ENCODE assay signal across 9 cellular contexts in genomic region chr6:72580281-72580940, GRCh38. TPM values are rescaled to one million over a fixed set of nuclear protein-coding genes. Genes with fewer than 3 reads are reported as not detected.
DNase-seq lines count a peak whose midpoint lies in the region; ATAC-seq, FAIRE-seq and TF ChIP-seq lines count a peak whose summit lies in the region.
"Had no signal": no experiment of that assay in that cellular context is flagged by ENCODE, and none has a peak within 500 bp of the region (broad histone marks: within the 10 kb centered on the region; RNA-seq: fewer than 3 reads in every experiment).

No MANE protein-coding gene starts in this region.

- no peak overlapping the region for H3K27ac Mint-ChIP-seq in CD4-positive, alpha-beta T cell

- H2BK20ac ChIP-seq in H1 (ENCODE audit: low read length) = no peak overlapping the region

- H3K4me1 ChIP-seq in OCI-LY7 (ENCODE audit: insufficient read depth, low read length, poor library complexity, severe bottlenecking) (no peaks in the 10 kb centered on the region), H1 (replicated peaks in 1 of 4; ENCODE audit: control insufficient read depth in 3 of 4, insufficient read depth in 4 of 4, low read length in 3 of 4) (no peaks in the 10 kb centered on the region)

- no peak overlapping the region for H3K4me3 Mint-ChIP-seq in CD4-positive, alpha-beta T cell

- no peak overlapping the region for H4K91ac ChIP-seq in H1 (replicated peaks; ENCODE audit: insufficient read length, low read length)

- H3K9me3 ChIP-seq in OCI-LY7 (ENCODE audit: low read length) (no peaks in the 10 kb centered on the region), H1 (ENCODE audit: insufficient read depth in 2 of 2, low read depth in 1 of 2, low read length in 1 of 2) (no peaks in the 10 kb centered on the region)
- no peaks in the 10 kb centered on the region for H3K9me3 ChIP-seq in CD4-positive, alpha-beta T cell (ENCODE audit: control insufficient read depth, low read length)

- no peak overlapping the region for H3K23ac ChIP-seq in H1 (ENCODE audit: insufficient read length)

- CTCF ChIA-PET in OCI-LY7 (lab: Charles Lee; ENCODE audit: unreplicated experiment) (no interaction called here), H1 (lab: Charles Lee; ENCODE audit: partially characterized antibody) (interaction anchor here (0.5 to 4.8 kb wide), 29 partner anchors 9 to 745 kb away, joined by 3 to 158 read pairs (median 4); no protein-coding TSS in a partner anchor)
- CTCF ChIA-PET in CD4-positive, alpha-beta T cell (lab: Charles Lee) = no interaction called here

- no peak overlapping the region for H3K4me3 ChIP-seq in OCI-LY7 (ENCODE audit: low read depth, low read length, poor library complexity, severe bottlenecking)
- H3K4me3 ChIP-seq in H1 (ENCODE audit: extremely low read depth in 1 of 4, insufficient read depth in 2 of 4, low read depth in 3 of 4, low read length in 4 of 4) = no peak overlapping the region

- no peak overlapping the region for H3K56ac ChIP-seq in H1 (replicated peaks; ENCODE audit: insufficient read length, low read depth, low read length)

- no peak overlapping the region for H2AK5ac ChIP-seq in H1 (ENCODE audit: low read depth, low read length)

- no peaks in the 10 kb centered on the region for H4K20me1 ChIP-seq in OCI-LY7 (ENCODE audit: insufficient read depth, low read length)
- H4K20me1 ChIP-seq in H1 (replicated peaks in 1 of 2; ENCODE audit: control insufficient read depth in 1 of 2, insufficient read depth in 2 of 2, low read length in 2 of 2) = no peaks in the 10 kb centered on the region

- no peak overlapping the region for H3K14ac ChIP-seq in H1 (ENCODE audit: insufficient read length)

- no peak overlapping the region for H2AFZ ChIP-seq in OCI-LY7 (ENCODE audit: low read length)
- H2AFZ ChIP-seq in H1 (ENCODE audit: low read length) = no peak overlapping the region

- H3K79me2 ChIP-seq in OCI-LY7 (ENCODE audit: insufficient read depth, low read depth, low read length) (no peaks in the 10 kb centered on the region), H1 (ENCODE audit: control insufficient read depth in 1 of 2, insufficient read depth in 2 of 2, low read length in 2 of 2) (no peaks in the 10 kb centered on the region)

- H3K36me3 ChIP-seq in OCI-LY7 (ENCODE audit: insufficient read depth, low read length) (no peaks in the 10 kb centered on the region), H1 (ENCODE audit: control insufficient read depth in 2 of 4, insufficient read depth in 4 of 4, low read length in 3 of 4) (no peaks in the 10 kb centered on the region)

- no peak overlapping the region for H2BK12ac ChIP-seq in H1 (ENCODE audit: low read depth, low read length)

- no peak overlapping the region for H3K18ac ChIP-seq in H1 (ENCODE audit: extremely low read depth, low read length)

- H3K9ac ChIP-seq in H1 (replicated peaks in 1 of 4; ENCODE audit: extremely low read depth in 1 of 4, low read depth in 3 of 4, low read length in 3 of 4) = no peak overlapping the region

- TF ChIP-seq CTCF in OCI-LY7 (conservative IDR thresholded peaks at IDR 0.05; ENCODE audit: low read length) (peak; percentile 69), H1 (IDR thresholded peaks at IDR 0.05; ENCODE audit: control extremely low read depth in 1 of 3, insufficient read depth in 1 of 3, low read depth in 1 of 3, low read length in 3 of 3) (peak in 2 of 3 experiments; percentile 62 to 83; a peak in 3 of 4 replicates)
- no peak for TF ChIP-seq CTCF in CD4-positive, alpha-beta T cell (IDR thresholded peaks at IDR 0.05)

- WGBS in H1 (ENCODE audit: extremely low coverage in 1 of 2, insufficient coverage in 1 of 2, insufficient read length in 1 of 2, insufficient replicate concordance in 2 of 2, low coverage in 1 of 2, low lambda C conversion rate in 2 of 2, missing lambda C conversion rate in 1 of 2), 2 experiments = 73% methylated on average over 6 of the region's 6 CpGs; no CpG with 5 or more reads in 1 of the 2 experiments

- DNase-seq in D341Med (ENCODE audit: low spot score) (peak; percentile 59), HT-29 (ENCODE audit: low spot score) (peak; percentile 42), OCI-LY7 (ENCODE audit: low spot score) (peak; percentile 41), H1 (ENCODE audit: low read depth in 1 of 2, low spot score in 2 of 2) (peak in 1 of 2 experiments; percentile 9), pulmonary artery endothelial cell (ENCODE audit: low read depth, low spot score) (peak; percentile 11)
- no peak for DNase-seq in CD4-positive, alpha-beta T cell

- H2BK5ac ChIP-seq in H1 (ENCODE audit: low read depth, low read length) = no peak overlapping the region

- intact Hi-C loops in OCI-LY7 (cut with micrococcal nuclease; ENCODE audit: unreplicated experiment) = loop anchor here (10.0 kb wide), 1 partner anchor 166 kb away; no protein-coding TSS in a partner anchor
- intact Hi-C loops in CD4-positive, alpha-beta T cell (cut with DNase I, micrococcal nuclease) = no loop called here

- peak; percentile 90 to 92 for TF ChIP-seq RAD21 in H1 (IDR thresholded peaks at IDR 0.05 in 1 of 2, conservative IDR thresholded peaks at IDR 0.05 in 1 of 2; ENCODE audit: low read depth in 2 of 2, low read length in 2 of 2)

- no peaks in the 10 kb centered on the region for H3K9me3 Mint-ChIP-seq in CD4-positive, alpha-beta T cell

- FAIRE-seq in H1 (lab: Jason Lieb, UNC) = no peak

- no peak overlapping the region for H4K8ac ChIP-seq in H1 (ENCODE audit: extremely low read depth, insufficient read depth, low read length)

- H3K27ac ChIP-seq in OCI-LY7 (ENCODE audit: low read depth, low read length, poor library complexity, severe bottlenecking) (no peak overlapping the region), H1 (ENCODE audit: low read depth, low read length) (no peak overlapping the region)
- no peak overlapping the region for H3K27ac ChIP-seq in CD4-positive, alpha-beta T cell (ENCODE audit: low read depth, low read length)

- BruUV-seq in OCI-LY7 (replicated peaks; lab: Mats Ljungman, UMichigan) = no TSS peak

- H2BK120ac ChIP-seq in H1 (replicated peaks; ENCODE audit: low read depth, low read length) = no peak overlapping the region

- no peak overlapping the region for H2BK15ac ChIP-seq in H1 (ENCODE audit: low read length)

- no peak overlapping the region for H4K5ac ChIP-seq in H1 (ENCODE audit: insufficient read length, low read depth, low read length)

- no peaks in the 10 kb centered on the region for H3K9me2 ChIP-seq in OCI-LY7 (ENCODE audit: insufficient read depth, low read length)

- no peaks in the 10 kb centered on the region for H3K27me3 Mint-ChIP-seq in CD4-positive, alpha-beta T cell

- no peak for TF ChIP-seq EP300 in H1 (IDR thresholded peaks at IDR 0.05; ENCODE audit: borderline replicate concordance in 1 of 2, low read depth in 2 of 2, low read length in 2 of 2)

- no peaks in the 10 kb centered on the region for H3K27me3 ChIP-seq in H1 (replicated peaks in 1 of 4; ENCODE audit: control insufficient read depth in 3 of 4, extremely low read depth in 1 of 4, insufficient read depth in 3 of 4, low read length in 3 of 4)
- no peaks in the 10 kb centered on the region for H3K27me3 ChIP-seq in CD4-positive, alpha-beta T cell (ENCODE audit: control insufficient read depth, insufficient read depth, low read length)

- POLR2A ChIA-PET in OCI-LY7 (lab: Charles Lee) = interaction anchor here (0.8 to 0.9 kb wide), 3 partner anchors 9 to 16 kb away, joined by 3 to 4 read pairs (median 3); no protein-coding TSS in a partner anchor
- POLR2A ChIA-PET in H1 (lab: Charles Lee; ENCODE audit: partially characterized antibody) = interaction anchor here (1.4 kb wide), 1 partner anchor 168 kb away, joined by 4 read pairs; no protein-coding TSS in a partner anchor
- POLR2A ChIA-PET in CD4-positive, alpha-beta T cell (lab: Charles Lee) = no interaction called here

- TF ChIP-seq POLR2A in H1 (IDR thresholded peaks at IDR 0.05; ENCODE audit: control extremely low read depth in 1 of 2, low read depth in 2 of 2, low read length in 2 of 2) = no peak

- H3K79me1 ChIP-seq in H1 (ENCODE audit: low read depth, low read length) = no peaks in the 10 kb centered on the region

- H3K4me2 ChIP-seq in OCI-LY7 (ENCODE audit: low read length) = no peak overlapping the region
- H3K4me2 ChIP-seq in H1 (ENCODE audit: insufficient read depth in 1 of 2, low read depth in 2 of 2, low read length in 2 of 2) = no peak overlapping the region

- no peaks in the 10 kb centered on the region for H3K36me3 Mint-ChIP-seq in CD4-positive, alpha-beta T cell (ENCODE audit: low read depth)

- H3K23me2 ChIP-seq in H1 (ENCODE audit: low read depth, low read length) = no peaks in the 10 kb centered on the region

- H3K4me1 Mint-ChIP-seq in CD4-positive, alpha-beta T cell (ENCODE audit: low read depth) = no peaks in the 10 kb centered on the region

- no peak overlapping the region for H3K4ac ChIP-seq in H1 (replicated peaks; ENCODE audit: insufficient read length, low read depth, low read length)

- peak; percentile 74 for ATAC-seq in GM19397 (IDR thresholded peaks at IDR 0.05; ENCODE audit: unreplicated experiment)
- no peak for ATAC-seq in GM21786 (IDR thresholded peaks at IDR 0.05; ENCODE audit: unreplicated experiment)
- no peak for ATAC-seq in CD4-positive, alpha-beta T cell (ENCODE audit: poor library complexity)
- ATAC-seq: right cardiac atrium had no signal

TF ChIP-seq in H1, 55 proteins besides CTCF, POLR2A, EP300 and RAD21:
- peak; percentile 69; the same call in 1 of the 2 replicates for TF ChIP-seq CEBPB (IDR thresholded peaks at IDR 0.05; ENCODE audit: low read depth, low read length)
- no peak for TF ChIP-seq KDM1A (IDR thresholded peaks at IDR 0.05; ENCODE audit: borderline replicate concordance, low read length)

RNA-seq across cellular contexts. Expression of gene KCNQ5, which starts 41.5 kb away (rescaled TPM):
- not detected in 2 replicates for total RNA-seq in HT-29 (2014; rRNA removed; shearing (Covaris generic))
- total RNA-seq in OCI-LY7 (2014; rRNA removed; shearing (Covaris generic)) = 15.1 and 29.7 TPM in 2 replicates
- total RNA-seq in OCI-LY7 (2022) (25.8 and 26.1 TPM in 2 replicates), pulmonary artery endothelial cell (0.21 TPM in 1 of 2 replicates, not detected in the other)
- 1.2 and 1.3 TPM in 2 replicates for total RNA-seq in H1 (2021; fragmentation: NEBNext Ultra II Directional; extraction: Animal tissue kit (Norgen Biotek cat#: 25700))
- 0.36 and 0.83 TPM in 2 replicates for polyA plus RNA-seq in H1 (2011; rRNA removed)
- polyA plus RNA-seq in H1 (2011; cell fraction: cytosol; rRNA removed) = 0.52 TPM
- polyA plus RNA-seq in H1 (2011; cell fraction: nucleus; rRNA removed) = 0.70 TPM
- polyA plus RNA-seq in H1 (2012, experiment 1 of 2) = 0.64 to 0.88 TPM (median 0.68 TPM) in 4 replicates
- polyA plus RNA-seq in H1 (2012, experiment 2 of 2) = 0.08 TPM
- polyA plus RNA-seq in H1 (2013, experiment 1 of 2) = 1.8 TPM
- 1.9 TPM for polyA plus RNA-seq in H1 (2013, experiment 2 of 2)
- 0.95 and 2.2 TPM in 2 replicates for polyA minus RNA-seq in H1 (2011; rRNA and poly(A)+ RNA removed)
- polyA minus RNA-seq in H1 (2011; cell fraction: cytosol; rRNA and poly(A)+ RNA removed) = 0.37 TPM
- polyA minus RNA-seq in H1 (2011; cell fraction: nucleus; rRNA and poly(A)+ RNA removed) = 4.5 TPM
- total RNA-seq in CD4-positive, alpha-beta T cell = 1 to 10 TPM; 2.1 to 2.5 TPM

Comparison
In these comparisons a context has a peak if more than half of its experiments do, and no peak if none do; other contexts are left out.
1. DNase-seq: peak in D341Med (single experiment), HT-29 (single experiment), OCI-LY7 (single experiment) and pulmonary artery endothelial cell (single experiment); none in CD4-positive, alpha-beta T cell (0 of 10).